In the genomic region with DNA sequence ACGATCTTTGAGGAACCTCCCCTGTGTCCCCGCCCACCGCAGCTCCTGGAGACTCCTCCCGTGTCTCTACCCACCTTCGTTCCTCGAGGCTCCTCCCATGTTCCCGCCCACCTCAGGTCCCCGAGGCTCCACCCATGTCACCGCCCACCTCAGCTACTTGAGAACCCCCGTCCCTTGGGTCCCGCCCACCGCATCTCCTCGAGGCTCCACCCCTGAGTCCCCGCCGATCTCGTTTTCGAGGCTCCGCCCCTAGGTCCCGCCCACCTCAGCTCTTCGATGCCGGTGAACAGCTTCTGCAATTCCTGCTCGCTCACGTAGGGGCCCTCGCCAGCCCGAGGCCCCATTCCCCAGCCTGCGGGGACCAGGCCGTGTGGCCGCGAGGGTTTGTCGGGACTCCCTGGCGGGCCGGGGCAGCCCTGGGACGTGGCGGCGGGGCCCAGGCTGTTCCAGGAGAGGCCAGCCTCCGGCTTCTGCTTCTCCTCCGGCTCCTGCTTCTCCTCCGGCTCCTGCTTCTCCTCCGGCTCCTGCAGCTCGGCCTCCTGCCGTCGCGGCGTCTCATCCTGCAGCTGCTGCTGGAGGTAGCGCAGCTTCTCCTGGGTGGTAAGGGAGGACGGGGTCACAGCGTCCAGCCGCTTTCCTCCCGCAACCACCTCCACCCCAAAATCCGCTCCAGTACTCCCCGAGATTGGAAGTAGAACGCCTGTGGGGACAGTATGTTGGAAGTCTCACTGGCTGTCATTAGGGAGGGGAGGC, we compare ENCODE assay signal across 1 cellular context.
TF ChIP-seq lines count a peak whose summit lies in the region.

No MANE protein-coding gene starts in this region.

TF ChIP-seq in WTC11, 78 proteins besides CTCF, POLR2A, EP300 and RAD21 (continued from another document):
- TF ChIP-seq, protein P1, sequence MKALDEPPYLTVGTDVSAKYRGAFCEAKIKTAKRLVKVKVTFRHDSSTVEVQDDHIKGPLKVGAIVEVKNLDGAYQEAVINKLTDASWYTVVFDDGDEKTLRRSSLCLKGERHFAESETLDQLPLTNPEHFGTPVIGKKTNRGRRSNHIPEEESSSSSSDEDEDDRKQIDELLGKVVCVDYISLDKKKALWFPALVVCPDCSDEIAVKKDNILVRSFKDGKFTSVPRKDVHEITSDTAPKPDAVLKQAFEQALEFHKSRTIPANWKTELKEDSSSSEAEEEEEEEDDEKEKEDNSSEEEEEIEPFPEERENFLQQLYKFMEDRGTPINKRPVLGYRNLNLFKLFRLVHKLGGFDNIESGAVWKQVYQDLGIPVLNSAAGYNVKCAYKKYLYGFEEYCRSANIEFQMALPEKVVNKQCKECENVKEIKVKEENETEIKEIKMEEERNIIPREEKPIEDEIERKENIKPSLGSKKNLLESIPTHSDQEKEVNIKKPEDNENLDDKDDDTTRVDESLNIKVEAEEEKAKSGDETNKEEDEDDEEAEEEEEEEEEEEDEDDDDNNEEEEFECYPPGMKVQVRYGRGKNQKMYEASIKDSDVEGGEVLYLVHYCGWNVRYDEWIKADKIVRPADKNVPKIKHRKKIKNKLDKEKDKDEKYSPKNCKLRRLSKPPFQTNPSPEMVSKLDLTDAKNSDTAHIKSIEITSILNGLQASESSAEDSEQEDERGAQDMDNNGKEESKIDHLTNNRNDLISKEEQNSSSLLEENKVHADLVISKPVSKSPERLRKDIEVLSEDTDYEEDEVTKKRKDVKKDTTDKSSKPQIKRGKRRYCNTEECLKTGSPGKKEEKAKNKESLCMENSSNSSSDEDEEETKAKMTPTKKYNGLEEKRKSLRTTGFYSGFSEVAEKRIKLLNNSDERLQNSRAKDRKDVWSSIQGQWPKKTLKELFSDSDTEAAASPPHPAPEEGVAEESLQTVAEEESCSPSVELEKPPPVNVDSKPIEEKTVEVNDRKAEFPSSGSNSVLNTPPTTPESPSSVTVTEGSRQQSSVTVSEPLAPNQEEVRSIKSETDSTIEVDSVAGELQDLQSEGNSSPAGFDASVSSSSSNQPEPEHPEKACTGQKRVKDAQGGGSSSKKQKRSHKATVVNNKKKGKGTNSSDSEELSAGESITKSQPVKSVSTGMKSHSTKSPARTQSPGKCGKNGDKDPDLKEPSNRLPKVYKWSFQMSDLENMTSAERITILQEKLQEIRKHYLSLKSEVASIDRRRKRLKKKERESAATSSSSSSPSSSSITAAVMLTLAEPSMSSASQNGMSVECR (CRISPR knock-in tag; IDR thresholded peaks at IDR 0.05; ENCODE audit: borderline replicate concordance) = 0 out of 2 replicates have a peak, but pooled peaks have one; percentile 23
- 0 out of 2 replicates have a peak, but pooled peaks have one; percentile 33 for TF ChIP-seq ZNF263 (CRISPR knock-in tag; IDR thresholded peaks at IDR 0.05; ENCODE audit: low read depth)
- no peak for TF ChIP-seq ZNF396 (CRISPR knock-in tag; IDR thresholded peaks at IDR 0.05; ENCODE audit: borderline replicate concordance)
- TF ChIP-seq, protein P2, sequence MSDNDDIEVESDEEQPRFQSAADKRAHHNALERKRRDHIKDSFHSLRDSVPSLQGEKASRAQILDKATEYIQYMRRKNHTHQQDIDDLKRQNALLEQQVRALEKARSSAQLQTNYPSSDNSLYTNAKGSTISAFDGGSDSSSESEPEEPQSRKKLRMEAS (CRISPR knock-in tag; IDR thresholded peaks at IDR 0.05) = peak; percentile 89
- TF ChIP-seq, protein P3, sequence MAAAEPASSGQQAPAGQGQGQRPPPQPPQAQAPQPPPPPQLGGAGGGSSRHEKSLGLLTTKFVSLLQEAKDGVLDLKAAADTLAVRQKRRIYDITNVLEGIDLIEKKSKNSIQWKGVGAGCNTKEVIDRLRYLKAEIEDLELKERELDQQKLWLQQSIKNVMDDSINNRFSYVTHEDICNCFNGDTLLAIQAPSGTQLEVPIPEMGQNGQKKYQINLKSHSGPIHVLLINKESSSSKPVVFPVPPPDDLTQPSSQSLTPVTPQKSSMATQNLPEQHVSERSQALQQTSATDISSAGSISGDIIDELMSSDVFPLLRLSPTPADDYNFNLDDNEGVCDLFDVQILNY (CRISPR knock-in tag; IDR thresholded peaks at IDR 0.05) = peak; percentile 34; the same call in 1 of the 2 replicates
- 0 out of 2 replicates have a peak, but pooled peaks have one; percentile 37 for TF ChIP-seq MYBL2 (CRISPR knock-in tag; IDR thresholded peaks at IDR 0.05)
- TF ChIP-seq, protein P4, sequence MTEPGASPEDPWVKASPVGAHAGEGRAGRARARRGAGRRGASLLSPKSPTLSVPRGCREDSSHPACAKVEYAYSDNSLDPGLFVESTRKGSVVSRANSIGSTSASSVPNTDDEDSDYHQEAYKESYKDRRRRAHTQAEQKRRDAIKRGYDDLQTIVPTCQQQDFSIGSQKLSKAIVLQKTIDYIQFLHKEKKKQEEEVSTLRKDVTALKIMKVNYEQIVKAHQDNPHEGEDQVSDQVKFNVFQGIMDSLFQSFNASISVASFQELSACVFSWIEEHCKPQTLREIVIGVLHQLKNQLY (CRISPR knock-in tag; IDR thresholded peaks at IDR 0.05) = no peak
- TF ChIP-seq FOXP1 (CRISPR knock-in tag; IDR thresholded peaks at IDR 0.05; ENCODE audit: borderline replicate concordance) = peak; percentile 88
- TF ChIP-seq ZNF121 (CRISPR knock-in tag; IDR thresholded peaks at IDR 0.05) = 0 out of 2 replicates have a peak, but pooled peaks have one; percentile 8
- no peak for TF ChIP-seq ZNF219 (CRISPR knock-in tag; IDR thresholded peaks at IDR 0.05; ENCODE audit: borderline replicate concordance)
- TF ChIP-seq TEAD1 (CRISPR knock-in tag; IDR thresholded peaks at IDR 0.05) = 0 out of 2 replicates have a peak, but pooled peaks have one; percentile 39
- TF ChIP-seq GABPB1 (CRISPR knock-in tag; IDR thresholded peaks at IDR 0.05) = no peak
- peak; percentile 87 for TF ChIP-seq SP1 (CRISPR knock-in tag; conservative IDR thresholded peaks at IDR 0.05)
- TF ChIP-seq, protein P5, sequence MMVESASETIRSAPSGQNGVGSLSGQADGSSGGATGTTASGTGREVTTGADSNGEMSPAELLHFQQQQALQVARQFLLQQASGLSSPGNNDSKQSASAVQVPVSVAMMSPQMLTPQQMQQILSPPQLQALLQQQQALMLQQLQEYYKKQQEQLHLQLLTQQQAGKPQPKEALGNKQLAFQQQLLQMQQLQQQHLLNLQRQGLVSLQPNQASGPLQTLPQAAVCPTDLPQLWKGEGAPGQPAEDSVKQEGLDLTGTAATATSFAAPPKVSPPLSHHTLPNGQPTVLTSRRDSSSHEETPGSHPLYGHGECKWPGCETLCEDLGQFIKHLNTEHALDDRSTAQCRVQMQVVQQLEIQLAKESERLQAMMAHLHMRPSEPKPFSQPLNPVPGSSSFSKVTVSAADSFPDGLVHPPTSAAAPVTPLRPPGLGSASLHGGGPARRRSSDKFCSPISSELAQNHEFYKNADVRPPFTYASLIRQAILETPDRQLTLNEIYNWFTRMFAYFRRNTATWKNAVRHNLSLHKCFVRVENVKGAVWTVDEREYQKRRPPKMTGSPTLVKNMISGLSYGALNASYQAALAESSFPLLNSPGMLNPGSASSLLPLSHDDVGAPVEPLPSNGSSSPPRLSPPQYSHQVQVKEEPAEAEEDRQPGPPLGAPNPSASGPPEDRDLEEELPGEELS (CRISPR knock-in tag; IDR thresholded peaks at IDR 0.05) = peak; percentile 71; the same call in 1 of the 2 replicates
- TF ChIP-seq TCF7 (CRISPR knock-in tag; IDR thresholded peaks at IDR 0.05; ENCODE audit: low read depth) = 0 out of 2 replicates have a peak, but pooled peaks have one; percentile 35
- TF ChIP-seq CREM (CRISPR knock-in tag; IDR thresholded peaks at IDR 0.05) = no peak
- TF ChIP-seq, protein P6, sequence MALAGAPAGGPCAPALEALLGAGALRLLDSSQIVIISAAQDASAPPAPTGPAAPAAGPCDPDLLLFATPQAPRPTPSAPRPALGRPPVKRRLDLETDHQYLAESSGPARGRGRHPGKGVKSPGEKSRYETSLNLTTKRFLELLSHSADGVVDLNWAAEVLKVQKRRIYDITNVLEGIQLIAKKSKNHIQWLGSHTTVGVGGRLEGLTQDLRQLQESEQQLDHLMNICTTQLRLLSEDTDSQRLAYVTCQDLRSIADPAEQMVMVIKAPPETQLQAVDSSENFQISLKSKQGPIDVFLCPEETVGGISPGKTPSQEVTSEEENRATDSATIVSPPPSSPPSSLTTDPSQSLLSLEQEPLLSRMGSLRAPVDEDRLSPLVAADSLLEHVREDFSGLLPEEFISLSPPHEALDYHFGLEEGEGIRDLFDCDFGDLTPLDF (CRISPR knock-in tag; IDR thresholded peaks at IDR 0.05) = no peak
- TF ChIP-seq, protein P7, sequence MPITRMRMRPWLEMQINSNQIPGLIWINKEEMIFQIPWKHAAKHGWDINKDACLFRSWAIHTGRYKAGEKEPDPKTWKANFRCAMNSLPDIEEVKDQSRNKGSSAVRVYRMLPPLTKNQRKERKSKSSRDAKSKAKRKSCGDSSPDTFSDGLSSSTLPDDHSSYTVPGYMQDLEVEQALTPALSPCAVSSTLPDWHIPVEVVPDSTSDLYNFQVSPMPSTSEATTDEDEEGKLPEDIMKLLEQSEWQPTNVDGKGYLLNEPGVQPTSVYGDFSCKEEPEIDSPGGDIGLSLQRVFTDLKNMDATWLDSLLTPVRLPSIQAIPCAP (CRISPR knock-in tag; IDR thresholded peaks at IDR 0.05) = 0 out of 2 replicates have a peak, but pooled peaks have one; percentile 26
- TF ChIP-seq GRHL2 (CRISPR knock-in tag; IDR thresholded peaks at IDR 0.05; ENCODE audit: insufficient replicate concordance, severe bottlenecking) = no peak
- TF ChIP-seq, protein P8, sequence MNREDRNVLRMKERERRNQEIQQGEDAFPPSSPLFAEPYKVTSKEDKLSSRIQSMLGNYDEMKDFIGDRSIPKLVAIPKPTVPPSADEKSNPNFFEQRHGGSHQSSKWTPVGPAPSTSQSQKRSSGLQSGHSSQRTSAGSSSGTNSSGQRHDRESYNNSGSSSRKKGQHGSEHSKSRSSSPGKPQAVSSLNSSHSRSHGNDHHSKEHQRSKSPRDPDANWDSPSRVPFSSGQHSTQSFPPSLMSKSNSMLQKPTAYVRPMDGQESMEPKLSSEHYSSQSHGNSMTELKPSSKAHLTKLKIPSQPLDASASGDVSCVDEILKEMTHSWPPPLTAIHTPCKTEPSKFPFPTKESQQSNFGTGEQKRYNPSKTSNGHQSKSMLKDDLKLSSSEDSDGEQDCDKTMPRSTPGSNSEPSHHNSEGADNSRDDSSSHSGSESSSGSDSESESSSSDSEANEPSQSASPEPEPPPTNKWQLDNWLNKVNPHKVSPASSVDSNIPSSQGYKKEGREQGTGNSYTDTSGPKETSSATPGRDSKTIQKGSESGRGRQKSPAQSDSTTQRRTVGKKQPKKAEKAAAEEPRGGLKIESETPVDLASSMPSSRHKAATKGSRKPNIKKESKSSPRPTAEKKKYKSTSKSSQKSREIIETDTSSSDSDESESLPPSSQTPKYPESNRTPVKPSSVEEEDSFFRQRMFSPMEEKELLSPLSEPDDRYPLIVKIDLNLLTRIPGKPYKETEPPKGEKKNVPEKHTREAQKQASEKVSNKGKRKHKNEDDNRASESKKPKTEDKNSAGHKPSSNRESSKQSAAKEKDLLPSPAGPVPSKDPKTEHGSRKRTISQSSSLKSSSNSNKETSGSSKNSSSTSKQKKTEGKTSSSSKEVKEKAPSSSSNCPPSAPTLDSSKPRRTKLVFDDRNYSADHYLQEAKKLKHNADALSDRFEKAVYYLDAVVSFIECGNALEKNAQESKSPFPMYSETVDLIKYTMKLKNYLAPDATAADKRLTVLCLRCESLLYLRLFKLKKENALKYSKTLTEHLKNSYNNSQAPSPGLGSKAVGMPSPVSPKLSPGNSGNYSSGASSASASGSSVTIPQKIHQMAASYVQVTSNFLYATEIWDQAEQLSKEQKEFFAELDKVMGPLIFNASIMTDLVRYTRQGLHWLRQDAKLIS (CRISPR knock-in tag; IDR thresholded peaks at IDR 0.05; ENCODE audit: borderline replicate concordance) = no peak
- TF ChIP-seq ZBTB21 (CRISPR knock-in tag; IDR thresholded peaks at IDR 0.05; ENCODE audit: borderline replicate concordance) = no peak
